20 cellular contexts compared by ENCODE assay signal in genomic region chr5:143218563-143219170, GRCh38.
DNase-seq lines count a peak whose midpoint lies in the region; ATAC-seq, FAIRE-seq and TF ChIP-seq lines count a peak whose summit lies in the region.
"Had no signal": no experiment of that assay in that cellular context is flagged by ENCODE, and none has a peak within 500 bp of the region (broad histone marks: within the 10 kb centered on the region; RNA-seq: fewer than 3 reads in every experiment).

No MANE protein-coding gene starts in this region.

- intact Hi-C loops in HepG2 (cut with micrococcal nuclease; ENCODE audit: unreplicated experiment) = no loop called here
- intact Hi-C loops in right lobe of liver (cut with DNase I) = no loop called here
- intact Hi-C loops in esophagus squamous epithelium (cut with DNase I) = no loop called here

- H3K27me3 ChIP-seq in HepG2 (ENCODE audit: control insufficient read depth in 1 of 2, insufficient read depth in 2 of 2, low read length in 2 of 2) (no peaks in the 10 kb centered on the region), right lobe of liver (no peaks in the 10 kb centered on the region), small intestine (ENCODE audit: control insufficient read depth in 2 of 2, insufficient read depth in 2 of 2, low read length in 2 of 2) (no peaks in the 10 kb centered on the region), esophagus squamous epithelium (no peaks in the 10 kb centered on the region)

- in situ Hi-C loops in HepG2 (cut with HindIII; ENCODE audit: extremely low pct_ligation_motif_present, low pct_unique_long_range_greater_than_20kb) = no loop called here
- in situ Hi-C loops in G401 (cut with HindIII; ENCODE audit: low sequenced_read_pairs) = no loop called here

- CTCF ChIA-PET in HepG2 (lab: Yijun Ruan, JAX; ENCODE audit: low intra/inter-chr PET ratio, low total read pairs) = no interaction called here
- CTCF ChIA-PET in T-cell (lab: Charles Lee) = interaction anchor here in 1 of 2 donors (0.7 kb wide), 1 partner anchor 180 kb away, joined by 3 read pairs; no protein-coding TSS in a partner anchor

- TF ChIP-seq EP300 in HepG2 (IDR thresholded peaks at IDR 0.05; ENCODE audit: low read depth in 2 of 2, low read length in 2 of 2) = no peak
- TF ChIP-seq EP300 in HepG2 (CRISPR knock-in tag; IDR thresholded peaks at IDR 0.05; ENCODE audit: borderline replicate concordance) = no peak

- no TSS peak for BruUV-seq in HepG2 (replicated peaks; lab: Mats Ljungman, UMichigan)

- H3K4me1 ChIP-seq in HepG2 (ENCODE audit: insufficient read depth, low read length) = peaks cover 26% of the 10 kb centered on the region
- peaks cover 0 to 11% (median 0%) of the 10 kb centered on the region in 4 donors for H3K4me1 ChIP-seq in right lobe of liver
- H3K4me1 ChIP-seq in small intestine (ENCODE audit: control insufficient read depth in 2 of 2, insufficient read depth in 1 of 2, low read depth in 1 of 2, low read length in 1 of 2) = peaks cover 3 to 12% of the 10 kb centered on the region in 2 donors
- H3K4me1 ChIP-seq in esophagus squamous epithelium = peaks cover 0 to 39% (median 5%) of the 10 kb centered on the region in 3 donors

- H3K36me3 ChIP-seq in HepG2 (replicated peaks in 1 of 2; ENCODE audit: control insufficient read depth in 1 of 2, insufficient read depth in 2 of 2, low read length in 2 of 2) (peaks cover 6 to 10% of the 10 kb centered on the region in 2 experiments; a peak in 4 of 5 replicates), right lobe of liver (no peaks in the 10 kb centered on the region), small intestine (ENCODE audit: control insufficient read depth in 2 of 2, insufficient read depth in 2 of 2, low read length in 2 of 2) (no peaks in the 10 kb centered on the region), esophagus squamous epithelium (peaks cover 0 to 26% (median 0%) of the 10 kb centered on the region in 3 donors)

- H3K27ac ChIP-seq in HepG2 (ENCODE audit: extremely low read length, insufficient read depth, low read length) (no peak overlapping the region), right lobe of liver (no peak overlapping the region), small intestine (ENCODE audit: low read depth in 1 of 2, low read length in 1 of 2) (no peak overlapping the region), esophagus squamous epithelium (no peak overlapping the region)
- H3K27ac ChIP-seq: coronary artery had no signal

- H3K4me1 Mint-ChIP-seq in T-cell = peaks cover 48 to 52% (median 49%) of the 10 kb centered on the region in 3 donors

- ATAC-seq in HepG2 (no peak), right lobe of liver (no peak), HG03354 (IDR thresholded peaks at IDR 0.05; ENCODE audit: poor library complexity, severe bottlenecking, unreplicated experiment) (peak; percentile 11), T-cell (replicated peaks in 1 of 4) (no peak)
- ATAC-seq: left cardiac atrium, Panc1, SK-N-SH treated with all-trans-retinoic acid at 6 μM for 48 hours had no signal

- no peaks in the 10 kb centered on the region for H3K79me2 ChIP-seq in HepG2 (ENCODE audit: insufficient read depth, low read length)

- no peaks in the 10 kb centered on the region for H3K9me3 Mint-ChIP-seq in T-cell
- H3K9me3 Mint-ChIP-seq: activated CD4-positive, alpha-beta T cell treated with anti-CD3 and anti-CD28 coated beads, Interleukin-2, amount 10 ng/mL, durations not matched to agents 7 days and 5 days had no signal

- H3K4me2 ChIP-seq in HepG2 (ENCODE audit: low read depth, low read length) = no peak overlapping the region

- peak overlapping the region; percentile 9 to 65 for H3K27ac Mint-ChIP-seq in T-cell

- no peaks in the 10 kb centered on the region for H3K27me3 Mint-ChIP-seq in T-cell
- H3K27me3 Mint-ChIP-seq: activated CD4-positive, alpha-beta T cell treated with anti-CD3 and anti-CD28 coated beads, Interleukin-2, amount 10 ng/mL, durations not matched to agents 7 days and 5 days had no signal

- H4K20me1 ChIP-seq in HepG2 (ENCODE audit: insufficient read depth, low read length) = no peaks in the 10 kb centered on the region

- WGBS in HepG2 (ENCODE audit: low lambda C conversion rate) = 100% methylated on average over 4 of the region's 4 CpGs
- 78% methylated on average over 2 of the region's 4 CpGs for WGBS in right lobe of liver (ENCODE audit: insufficient coverage, low coverage, low lambda C conversion rate, missing lambda C conversion rate)
- 58 to 78% (median 74%) methylated on average over 4 of the region's 4 CpGs for WGBS in small intestine, 3 donors
- WGBS in esophagus squamous epithelium, 2 donors = 86 to 88% methylated on average over 2 to 4 of the region's 4 CpGs

- FAIRE-seq in HepG2 (lab: Jason Lieb, UNC) (no peak), small intestine (lab: Jason Lieb, UNC) (no peak)

- H3K4me3 ChIP-seq in HepG2 (replicated peaks in 1 of 3; ENCODE audit: insufficient read depth in 1 of 3, low read depth in 2 of 3, low read length in 3 of 3) (no peak overlapping the region), right lobe of liver (no peak overlapping the region), small intestine (ENCODE audit: low read depth in 1 of 2, low read length in 2 of 2) (no peak overlapping the region), esophagus squamous epithelium (no peak overlapping the region)
- H3K4me3 ChIP-seq: coronary artery had no signal

- no peak for TF ChIP-seq CTCF in HepG2 (CRISPR knock-in tag; IDR thresholded peaks at IDR 0.05)
- TF ChIP-seq CTCF in right lobe of liver (IDR thresholded peaks at IDR 0.05) = no peak
- no peak for TF ChIP-seq CTCF in esophagus squamous epithelium (IDR thresholded peaks at IDR 0.05)

- H3K9me3 ChIP-seq in HepG2 (ENCODE audit: low read length) (no peaks in the 10 kb centered on the region), right lobe of liver (no peaks in the 10 kb centered on the region), small intestine (ENCODE audit: control insufficient read depth, low read depth) (no peaks in the 10 kb centered on the region), esophagus squamous epithelium (no peaks in the 10 kb centered on the region)

- H3K9ac ChIP-seq in HepG2 (ENCODE audit: insufficient read depth, low read depth, low read length) = no peak overlapping the region

- TF ChIP-seq RAD21 in HepG2 (CRISPR knock-in tag; IDR thresholded peaks at IDR 0.05) = no peak

- TF ChIP-seq POLR2A in HepG2 (IDR thresholded peaks at IDR 0.05; ENCODE audit: insufficient read depth in 1 of 2, low read depth in 2 of 2, low read length in 2 of 2) (no peak), right lobe of liver (IDR thresholded peaks at IDR 0.05) (no peak), esophagus squamous epithelium (IDR thresholded peaks at IDR 0.05) (no peak)

- H3K36me3 Mint-ChIP-seq in T-cell = peaks cover 32% of the 10 kb centered on the region

- H2AFZ ChIP-seq in HepG2 (ENCODE audit: low read length) = no peak overlapping the region

- POLR2A ChIA-PET in HepG2 (lab: Yijun Ruan, JAX) (no interaction called here), T-cell (lab: Charles Lee) (no interaction called here)

- no peak overlapping the region for H3K4me3 Mint-ChIP-seq in T-cell
- H3K4me3 Mint-ChIP-seq: activated CD4-positive, alpha-beta T cell treated with anti-CD3 and anti-CD28 coated beads, Interleukin-2, amount 10 ng/mL, durations not matched to agents 7 days and 5 days had no signal

- no peak for DNase-seq in HepG2 (ENCODE audit: low spot score)
- no peak for DNase-seq in right lobe of liver
- no peak for DNase-seq in T-cell
- peak; percentile 33 for DNase-seq in small intestine
- DNase-seq in midbrain (lab: John Stamatoyannopoulos, UW) = no peak
- DNase-seq in G401 (ENCODE audit: low spot score) = no peak
- no peak for DNase-seq in esophagus squamous epithelium (lab: John Stamatoyannopoulos, UW)
- DNase-seq: activated CD4-positive, alpha-beta T cell treated with anti-CD3 and anti-CD28 coated beads, Interleukin-2, amount 10 ng/mL, durations not matched to agents 7 days and 5 days; activated naive CD4-positive, alpha-beta T cell treated with anti-CD3 and anti-CD28 coated beads, Interleukin-2, amount 50 U/mL, for 16 hours; COR-L47; foreskin melanocyte; left cardiac atrium; MM.1S; NCI-H2081; NCI-H82; stimulated activated CD4-positive, alpha-beta T cell treated with anti-CD3 and anti-CD28 coated beads, Interleukin-12 subunit alpha, Interleukin-12 subunit beta, amount 100 ng/mL, for 4 hours had no signal

TF ChIP-seq in HepG2, 621 proteins besides CTCF, POLR2A, EP300 and RAD21:
- TF ChIP-seq RBAK (CRISPR knock-in tag; IDR thresholded peaks at IDR 0.05) (no peak), ZBTB33 (CRISPR knock-in tag; IDR thresholded peaks at IDR 0.05) (peak; percentile 74; the same call in 1 of the 2 replicates)
TF ChIP-seq in HepG2: peak in this region for 1.
